14 cellular contexts compared by ENCODE assay signal in the genomic region with DNA sequence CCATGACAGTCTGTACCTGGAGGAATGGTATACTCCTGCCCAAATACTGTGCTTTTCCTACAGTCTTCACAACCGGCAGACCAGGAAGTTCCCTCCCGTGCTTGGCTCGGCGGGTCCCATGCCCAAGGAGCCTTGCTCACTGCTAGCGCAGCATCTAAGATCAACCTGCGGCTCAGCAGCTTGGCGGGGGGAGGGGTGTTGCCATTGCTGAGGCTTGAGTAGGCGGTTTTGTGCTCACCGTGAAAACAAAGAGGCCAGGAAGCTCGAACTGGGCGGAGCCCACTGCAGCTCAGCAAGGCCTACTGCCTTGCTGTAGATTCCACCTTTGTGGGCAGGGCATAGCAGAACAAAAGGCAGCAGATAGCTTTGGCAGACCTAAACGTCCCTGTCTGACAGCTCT.
DNase-seq lines count a peak whose midpoint lies in the region; ATAC-seq and TF ChIP-seq lines count a peak whose summit lies in the region.
"Had no signal": no experiment of that assay in that cellular context is flagged by ENCODE, and none has a peak within 500 bp of the region (broad histone marks: within the 10 kb centered on the region; RNA-seq: fewer than 3 reads in every experiment).

No MANE protein-coding gene starts in this region.

- no peak for ATAC-seq in Right ventricle myocardium superior (ENCODE audit: poor library complexity)
- no peak for ATAC-seq in GM21529 (IDR thresholded peaks at IDR 0.05; ENCODE audit: unreplicated experiment)
- ATAC-seq in foreskin keratinocyte = no peak
- no peak for ATAC-seq in GM19455 (IDR thresholded peaks at IDR 0.05; ENCODE audit: unreplicated experiment)
- ATAC-seq: body of pancreas, sciatic nerve had no signal

- no peak for TF ChIP-seq CTCF in foreskin keratinocyte (conservative IDR thresholded peaks at IDR 0.05)

- intact Hi-C loops in Right ventricle myocardium superior (cut with DNase I) = no loop called here

- DNase-seq in T follicular helper cell (ENCODE audit: low read depth) (peak; percentile 25), activated T-cell treated with anti-CD3 and anti-CD28 coated beads for 24 hours (ENCODE audit: low read depth) (peak; percentile 28), iPS DF 19.7 (ENCODE audit: low read depth, low spot score) (peak; percentile 28), Right ventricle myocardium superior (no peak), foreskin keratinocyte (no peak)
- peak; percentile 3 to 10 for DNase-seq in stimulated activated CD8-positive, alpha-beta memory T cell treated with anti-CD3 and anti-CD28 coated beads, Interleukin-15, amount 100 ng/mL, for 4 hours (ENCODE audit: low read depth in 2 of 2)
- DNase-seq: body of pancreas, COR-L47, midbrain, NCI-H2029 treated with DMSO at 0.1 percent for 48 hours, SHP77 treated with DMSO at 0.1 percent for 48 hours had no signal

- H3K27me3 ChIP-seq in foreskin keratinocyte = no peaks in the 10 kb centered on the region
- H3K27me3 ChIP-seq: body of pancreas had no signal

- no peak overlapping the region for H3K27ac ChIP-seq in foreskin keratinocyte
- H3K27ac ChIP-seq: body of pancreas had no signal

- H3K4me1 ChIP-seq in foreskin keratinocyte = no peaks in the 10 kb centered on the region
- H3K4me1 ChIP-seq: body of pancreas had no signal

Comparison
In these comparisons a context has a peak if more than half of its experiments do, and no peak if none do; other contexts are left out.
1. DNase-seq: peak in T follicular helper cell (single experiment), activated T-cell treated with anti-CD3 and anti-CD28 coated beads for 24 hours (single experiment), iPS DF 19.7 (single experiment) and stimulated activated CD8-positive, alpha-beta memory T cell treated with anti-CD3 and anti-CD28 coated beads, Interleukin-15, amount 100 ng/mL, for 4 hours (2 of 2); none in Right ventricle myocardium superior (single experiment) and foreskin keratinocyte (0 of 2).